Comparison of ENCODE assay signal across 36 cellular contexts in genomic region chr3:45799586-45799985, GRCh38. TPM values are rescaled to one million over a fixed set of nuclear protein-coding genes. Genes with fewer than 3 reads are reported as not detected.
"Had no signal": no experiment of that assay in that cellular context is flagged by ENCODE, and none has a peak within 500 bp of the region (broad histone marks: within the 10 kb centered on the region; RNA-seq: fewer than 3 reads in every experiment).

No MANE protein-coding gene starts in this region.

- H3K4me3 ChIP-seq: adrenal gland, body of pancreas, breast epithelium had no signal

- H3K27ac ChIP-seq: adrenal gland, body of pancreas, brain microvascular endothelial cell, breast epithelium, VCaP had no signal

- H3K4me1 ChIP-seq: breast epithelium had no signal

- DNase-seq: activated B cell treated with CpG ODN at 0.5 μM for 24 hours; activated CD4-positive, alpha-beta memory T cell treated with anti-CD3 and anti-CD28 coated beads, Interleukin-2, amount 10 ng/mL, durations not matched to agents 7 days and 5 days; activated CD4-positive, alpha-beta T cell treated with anti-CD3 and anti-CD28 coated beads for 1 hour; activated CD4-positive, alpha-beta T cell treated with anti-CD3 and anti-CD28 coated beads for 36 hours; activated CD4-positive, alpha-beta T cell treated with anti-CD3 and anti-CD28 coated beads for 48 hours; activated CD4-positive, alpha-beta T cell treated with anti-CD3 and anti-CD28 coated beads, Interleukin-2, amount 10 ng/mL, durations not matched to agents 7 days and 5 days; activated CD4-positive, alpha-beta T cell treated with anti-CD3 and anti-CD28 coated beads, Interleukin-2, amount 50 U/mL, for 48 hours; activated CD8-positive, alpha-beta memory T cell treated with anti-CD3 and anti-CD28 coated beads for 24 hours; activated CD8-positive, alpha-beta memory T cell treated with anti-CD3 and anti-CD28 coated beads, Interleukin-2, amount 50 U/mL, for 48 hours; activated CD8-positive, alpha-beta T cell treated with anti-CD3 and anti-CD28 coated beads, Interleukin-2, amount 10 ng/mL, durations not matched to agents 7 days and 5 days; activated effector memory CD4-positive, alpha-beta T cell treated with anti-CD3 and anti-CD28 coated beads, Interleukin-2, amount 50 U/mL, for 16 hours; activated gamma-delta T cell treated with Interleukin-2 at 50 U/mL for 16 hours; activated naive CD4-positive, alpha-beta T cell; activated naive CD4-positive, alpha-beta T cell treated with anti-CD3 and anti-CD28 coated beads for 36 hours; activated naive CD4-positive, alpha-beta T cell treated with anti-CD3 and anti-CD28 coated beads, Interleukin-2, amount 50 U/mL, for 16 hours; activated naive CD8-positive, alpha-beta T cell treated with anti-CD3 and anti-CD28 coated beads for 36 hours; activated T-cell treated with anti-CD3 and anti-CD28 coated beads, Interleukin-2, amount 50 U/mL, for 4 hours; activated T-cell treated with anti-CD3 and anti-CD28 coated beads, Interleukin-2, amount 50 U/mL, for 72 hours; adrenal gland; amniotic stem cell; aorta; body of pancreas; brain microvascular endothelial cell; caudate nucleus; cerebellar nuclear complex; SW 1271; T-helper 1 cell; T-helper 2 cell; T-helper 9 cell had no signal

- H3K9me3 ChIP-seq: adrenal gland, body of pancreas, breast epithelium had no signal

- ATAC-seq: activated CD4-positive, alpha-beta T cell treated with anti-CD3 and anti-CD28 coated beads for 36 hours; activated CD8-positive, alpha-beta memory T cell treated with anti-CD3 and anti-CD28 coated beads, Interleukin-2, amount 10 ng/mL, durations not matched to agents 7 days and 5 days; activated CD8-positive, alpha-beta T cell treated with anti-CD3 and anti-CD28 coated beads, Interleukin-2, amount 10 ng/mL, durations not matched to agents 7 days and 5 days; activated naive CD4-positive, alpha-beta T cell treated with anti-CD3 and anti-CD28 coated beads, Interleukin-2, amount 50 U/mL, for 72 hours; activated T-cell treated with anti-CD3 and anti-CD28 coated beads, Interleukin-2, amount 50 U/mL, for 4 hours; activated T-cell treated with anti-CD3 and anti-CD28 coated beads, Interleukin-2, amount 50 U/mL, for 72 hours; activated T-helper 17 cell treated with anti-CD3 and anti-CD28 coated beads, Interleukin-2, amount 50 U/mL, for 72 hours; body of pancreas had no signal

- H3K36me3 ChIP-seq: adrenal gland, brain microvascular endothelial cell, breast epithelium had no signal

RNA-seq across cellular contexts. Expression of gene SLC6A20, which starts 3.2 kb away (rescaled TPM):
- total RNA-seq: activated B cell treated with CpG ODN at 0.5 μM for 24 hours; activated CD4-positive, alpha-beta memory T cell treated with anti-CD3 and anti-CD28 coated beads, Interleukin-2, amount 10 ng/mL, durations not matched to agents 7 days and 5 days; activated CD4-positive, alpha-beta T cell treated with anti-CD3 and anti-CD28 coated beads for 36 hours; activated CD4-positive, alpha-beta T cell treated with anti-CD3 and anti-CD28 coated beads, Interleukin-2, amount 10 ng/mL, durations not matched to agents 7 days and 5 days; activated CD8-positive, alpha-beta T cell treated with anti-CD3 and anti-CD28 coated beads, Interleukin-2, amount 10 ng/mL, durations not matched to agents 7 days and 5 days; activated naive CD4-positive, alpha-beta T cell treated with anti-CD3 and anti-CD28 coated beads for 36 hours; activated naive CD4-positive, alpha-beta T cell treated with anti-CD3 and anti-CD28 coated beads, Interleukin-2, amount 50 U/mL, for 72 hours; activated naive CD8-positive, alpha-beta T cell treated with anti-CD3 and anti-CD28 coated beads for 36 hours; activated T-cell treated with anti-CD3 and anti-CD28 coated beads, Interleukin-2, amount 50 U/mL, for 4 hours; activated T-cell treated with anti-CD3 and anti-CD28 coated beads, Interleukin-2, amount 50 U/mL, for 72 hours; activated T-helper 1 cell treated with anti-CD3 and anti-CD28 coated beads, Interleukin-12 subunit alpha, Interleukin-12 subunit beta, Interleukin-2, Interleukin-4 antibody, amounts not matched to agents 30 ng/mL and 10 ng/mL and 1 ng/mL, durations not matched to agents 14 hours and 24 hours and 36 hours; activated T-helper 17 cell treated with anti-CD3 and anti-CD28 coated beads, Interleukin-2, amount 50 U/mL, for 72 hours; astrocyte had no signal
